ENCODE assay signal across 1 cellular context in genomic region chr2:111407632-111408194, GRCh38.
A peak's percentile ranks its signal among the peaks of the same experiment; 100 is the strongest.
TF ChIP-seq lines count a peak whose summit lies in the region.
"Not testable (repeated sequence)": the region's sequence is repeated elsewhere in the genome, so short reads cannot be mapped to it uniquely, and the experiment has no call there.

No MANE protein-coding gene starts in this region.

TF ChIP-seq in K562, 482 proteins besides CTCF, POLR2A, EP300 and RAD21 (continued from another document):
- TF ChIP-seq RNF2 (IDR thresholded peaks at IDR 0.05), result peak; percentile 70; the same call in 1 of the 2 replicates
- TF ChIP-seq CREM (IDR thresholded peaks at IDR 0.05; ENCODE audit: low read depth), result peak; percentile 47
- TF ChIP-seq NR2C2, MYNN (CRISPR knock-in tag; IDR thresholded peaks at IDR 0.05): not testable (repeated sequence)
- peak; percentile 35; the same call in 1 of the 2 replicates for TF ChIP-seq NR2C2 (tag; IDR thresholded peaks at IDR 0.05)
- TF ChIP-seq MYNN (IDR thresholded peaks at IDR 0.05), result 0 out of 2 replicates have a peak, but pooled peaks have one; percentile 22
